Comparison of ENCODE assay signal across 1 cellular context in genomic region chr1:235156265-235156664, GRCh38.
TF ChIP-seq lines count a peak whose summit lies in the region.

No MANE protein-coding gene starts in this region.

TF ChIP-seq in GM12878, 131 proteins besides CTCF, POLR2A, EP300 and RAD21:
- TF ChIP-seq PRDM15 (CRISPR knock-in tag; IDR thresholded peaks at IDR 0.05) (no peak), BMI1 (IDR thresholded peaks at IDR 0.05; ENCODE audit: borderline replicate concordance) (no peak), TCF7 (IDR thresholded peaks at IDR 0.05; ENCODE audit: borderline replicate concordance) (no peak), BHLHE40 (IDR thresholded peaks at IDR 0.05; ENCODE audit: borderline replicate concordance in 1 of 2, low read depth in 2 of 2, low read length in 1 of 2) (no peak), DPF2 (IDR thresholded peaks at IDR 0.05) (no peak), YY1 (IDR thresholded peaks at IDR 0.05; ENCODE audit: low read depth, low read length) (no peak)
